In the genomic region with DNA sequence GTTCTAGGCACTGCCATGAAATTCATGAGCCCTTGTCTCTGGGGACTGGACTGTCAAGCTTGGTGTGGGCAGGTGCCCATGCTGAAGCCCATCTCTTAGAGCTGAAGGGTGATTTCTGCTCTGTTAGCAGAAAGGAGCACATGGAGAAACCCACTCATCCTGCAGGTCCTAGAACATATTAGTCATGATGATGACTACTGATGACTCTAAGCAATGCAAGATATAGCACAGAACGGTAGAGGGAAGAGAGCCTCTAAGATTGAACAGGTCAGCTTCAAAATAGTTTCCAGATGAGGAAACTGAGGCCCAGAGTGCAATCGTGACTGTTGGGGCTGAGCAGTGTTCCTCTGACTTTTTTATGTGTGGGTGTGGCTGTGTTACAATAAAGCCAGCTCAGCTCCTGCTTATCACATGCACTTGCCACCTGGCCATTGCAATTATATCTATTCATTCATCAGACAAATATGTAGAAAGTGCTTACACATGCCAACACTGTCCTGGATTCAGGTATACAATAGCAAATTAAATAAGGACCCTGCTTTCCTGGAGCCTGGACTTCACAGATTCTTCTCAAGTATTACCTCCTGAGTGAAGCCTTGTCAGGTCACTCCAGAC, we compare ENCODE assay signal across 20 cellular contexts.
"Had no signal": no experiment of that assay in that cellular context is flagged by ENCODE, and none has a peak within 500 bp of the region (broad histone marks: within the 10 kb centered on the region; RNA-seq: fewer than 3 reads in every experiment).

No MANE protein-coding gene starts in this region.

- FAIRE-seq: endothelial cell of umbilical vein had no signal

- DNase-seq: effector CD4-positive, alpha-beta T cell; endodermal cell; glutamatergic neuron; islet precursor cell; left cardiac atrium; natural killer cell; posterior cingulate gyrus; sigmoid colon; stimulated activated CD4-positive, alpha-beta T cell treated with anti-CD3 and anti-CD28 coated beads, Interleukin-2, amount 100 ng/mL, for 24 hours; stimulated activated CD4-positive, alpha-beta T cell treated with anti-CD3 and anti-CD28 coated beads, Interleukin-4, amount 100 ng/mL, for 4 hours; stimulated activated naive CD4-positive, alpha-beta T cell treated with Interleukin-2 at 50 U/mL for 16 hours; thyroid gland; upper lobe of left lung; uterus had no signal

- H3K27ac ChIP-seq: coronary artery, gastroesophageal sphincter, right atrium auricular region, sigmoid colon, skin epidermis, suprapubic skin, thyroid gland, upper lobe of left lung, uterus had no signal

- H3K9me3 ChIP-seq: gastroesophageal sphincter, right atrium auricular region, sigmoid colon, suprapubic skin, thyroid gland, upper lobe of left lung, uterus had no signal

- H3K4me1 ChIP-seq: gastroesophageal sphincter, right atrium auricular region, sigmoid colon, suprapubic skin, thyroid gland, upper lobe of left lung, uterus had no signal

- H3K36me3 ChIP-seq: gastroesophageal sphincter, right atrium auricular region, sigmoid colon, suprapubic skin, thyroid gland, upper lobe of left lung, uterus had no signal

- H3K27me3 ChIP-seq: gastroesophageal sphincter, right atrium auricular region, sigmoid colon, suprapubic skin, thyroid gland, upper lobe of left lung, uterus had no signal

- H3K4me3 ChIP-seq: coronary artery, gastroesophageal sphincter, right atrium auricular region, sigmoid colon, skin epidermis, suprapubic skin, thyroid gland, upper lobe of left lung, uterus had no signal
